In genomic region chr10:15310776-15311175, GRCh38 we compare ENCODE assay signal across 15 cellular contexts.
DNase-seq lines count a peak whose midpoint lies in the region; ATAC-seq and TF ChIP-seq lines count a peak whose summit lies in the region.
"Had no signal": no experiment of that assay in that cellular context is flagged by ENCODE, and none has a peak within 500 bp of the region (broad histone marks: within the 10 kb centered on the region; RNA-seq: fewer than 3 reads in every experiment).

No MANE protein-coding gene starts in this region.

- H3K4me3 ChIP-seq in dorsolateral prefrontal cortex, result no peak overlapping the region
- no peak overlapping the region for H3K4me3 ChIP-seq in neuronal stem cell (ENCODE audit: low read length in 2 of 2)
- no peak overlapping the region for H3K4me3 ChIP-seq in colonic mucosa
- H3K4me3 ChIP-seq: BLaER1 treated with 17β-estradiol and CSF1 and Interleukin-3, amounts not matched to agents 10 nM and 100 nM; GM12878 had no signal

- TF ChIP-seq CTCF in H9 (conservative IDR thresholded peaks at IDR 0.05) (no peak), dorsolateral prefrontal cortex (IDR thresholded peaks at IDR 0.05 in 54 of 56, conservative IDR thresholded peaks at IDR 0.05 in 2 of 56; ENCODE audit: low read depth in 1 of 56, partially characterized antibody in 56 of 56) (no peak), osteocyte (IDR thresholded peaks at IDR 0.05) (no peak), colonic mucosa (IDR thresholded peaks at IDR 0.05) (no peak)

- H3K27me3 Mint-ChIP-seq in H9 (ENCODE audit: low read depth) (no peaks in the 10 kb centered on the region), osteocyte (ENCODE audit: unreplicated experiment) (no peaks in the 10 kb centered on the region)
- H3K27me3 Mint-ChIP-seq: CD4-positive, alpha-beta T cell had no signal

- no peaks in the 10 kb centered on the region for H3K23me2 ChIP-seq in H9 (ENCODE audit: insufficient read length, low read depth, low read length, poor library complexity, severe bottlenecking)

- H3K4me3 Mint-ChIP-seq in H9 (no peak overlapping the region), osteocyte (ENCODE audit: unreplicated experiment) (no peak overlapping the region)
- H3K4me3 Mint-ChIP-seq: CD4-positive, alpha-beta T cell; IgD-negative memory B cell had no signal

- H3K9me3 ChIP-seq in H9 (ENCODE audit: control insufficient read depth, low read depth, low read length) (no peaks in the 10 kb centered on the region), neuronal stem cell (replicated peaks in 1 of 2; ENCODE audit: control insufficient read depth in 2 of 2, insufficient read depth in 1 of 2, low read depth in 1 of 2, low read length in 2 of 2) (peaks cover 0 to 1% of the 10 kb centered on the region in 2 donors), colonic mucosa (no peaks in the 10 kb centered on the region)

- H3K36me3 ChIP-seq in neuronal stem cell (replicated peaks in 1 of 2; ENCODE audit: control insufficient read depth in 2 of 2, insufficient read depth in 2 of 2, low read length in 2 of 2), result peaks cover 2 to 3% of the 10 kb centered on the region in 2 donors
- no peaks in the 10 kb centered on the region for H3K36me3 ChIP-seq in colonic mucosa

- H4K8ac ChIP-seq in H9 (replicated peaks; ENCODE audit: insufficient read length, low read depth, low read length), result no peak overlapping the region
- no peak overlapping the region for H4K8ac ChIP-seq in neuronal stem cell (ENCODE audit: low read depth, low read length)

- H3K23ac ChIP-seq in H9 (ENCODE audit: insufficient read length, low read depth, low read length) (no peak overlapping the region), neuronal stem cell (ENCODE audit: low read depth, low read length, poor library complexity) (no peak overlapping the region)

- H2AK5ac ChIP-seq in H9 (ENCODE audit: insufficient read length, low read length) (no peak overlapping the region), neuronal stem cell (ENCODE audit: low read depth, low read length) (no peak overlapping the region)

- DNase-seq in H9, result no peak
- no peak for DNase-seq in dorsolateral prefrontal cortex
- DNase-seq in neuronal stem cell (ENCODE audit: low spot score), result no peak
- no peak for DNase-seq in osteocyte (ENCODE audit: extremely low spot score, unreplicated experiment)
- DNase-seq in colonic mucosa, result no peak
- DNase-seq: ACHN; CD4-positive, alpha-beta T cell; DMS79 had no signal

- H3K27me3 ChIP-seq in H9 (ENCODE audit: insufficient read depth, low read length) (no peaks in the 10 kb centered on the region), dorsolateral prefrontal cortex (no peaks in the 10 kb centered on the region), neuronal stem cell (ENCODE audit: control insufficient read depth in 3 of 3, insufficient read depth in 3 of 3, low read depth in 1 of 3, low read length in 3 of 3) (no peaks in the 10 kb centered on the region), colonic mucosa (no peaks in the 10 kb centered on the region)
- H3K27me3 ChIP-seq: BLaER1 treated with 17β-estradiol and CSF1 and Interleukin-3, amounts not matched to agents 10 nM and 100 nM had no signal

- no CpG with 5 or more reads among the region's 4 CpGs for WGBS in H9 (ENCODE audit: extremely low coverage, insufficient read length, low lambda C conversion rate)
- no CpG with 5 or more reads among the region's 4 CpGs for WGBS in neuronal stem cell (ENCODE audit: extremely low coverage in 2 of 2, insufficient read length in 2 of 2, insufficient replicate concordance in 1 of 2), 2 donors

- H3K36me3 Mint-ChIP-seq in H9 (ENCODE audit: insufficient read depth in 1 of 3, low read depth in 3 of 3), result no peaks in the 10 kb centered on the region
- no peaks in the 10 kb centered on the region for H3K36me3 Mint-ChIP-seq in osteocyte (ENCODE audit: unreplicated experiment)
- H3K36me3 Mint-ChIP-seq: IgD-negative memory B cell had no signal

- no peak overlapping the region for H3K18ac ChIP-seq in H9 (ENCODE audit: insufficient read length, low read depth, low read length)
- peak overlapping the region; percentile 27 for H3K18ac ChIP-seq in neuronal stem cell (ENCODE audit: low read length)

- intact Hi-C loops in dorsolateral prefrontal cortex (cut with DNase I), result loop anchor here (5.0 kb wide), 4 partner anchors 37 to 58 kb away; no protein-coding TSS in a partner anchor
- intact Hi-C loops in colonic mucosa (cut with DNase I), result no loop called here

- H2BK12ac ChIP-seq in H9 (ENCODE audit: insufficient read length, low read depth, low read length) (no peak overlapping the region), neuronal stem cell (ENCODE audit: low read length) (no peak overlapping the region)

- H3K14ac ChIP-seq in H9 (ENCODE audit: insufficient read depth, low read length), result no peak overlapping the region
- H3K14ac ChIP-seq in neuronal stem cell (ENCODE audit: low read length), result no peak overlapping the region

- no peaks in the 10 kb centered on the region for H4K20me1 ChIP-seq in H9 (ENCODE audit: control insufficient read depth, insufficient read depth, insufficient read length)

- H3K9ac ChIP-seq in H9 (ENCODE audit: extremely low read depth, insufficient read length, low read length) (no peak overlapping the region), neuronal stem cell (ENCODE audit: low read depth, low read length, poor library complexity) (no peak overlapping the region), colonic mucosa (ENCODE audit: low read depth in 2 of 2, low read length in 2 of 2) (no peak overlapping the region)
- H3K9ac ChIP-seq: BLaER1 treated with 17β-estradiol and CSF1 and Interleukin-3, amounts not matched to agents 10 nM and 100 nM had no signal

- no peak overlapping the region for H3K56ac ChIP-seq in H9 (ENCODE audit: insufficient read length, low read depth, low read length)

- ATAC-seq in HG03378 (IDR thresholded peaks at IDR 0.05; ENCODE audit: unreplicated experiment) (no peak), GM19397 (IDR thresholded peaks at IDR 0.05; ENCODE audit: unreplicated experiment) (no peak)
- ATAC-seq: GM12878, HCT116 had no signal

- H3K79me1 ChIP-seq in H9 (ENCODE audit: insufficient read depth, low read depth, low read length, poor library complexity, severe bottlenecking) (no peaks in the 10 kb centered on the region), neuronal stem cell (ENCODE audit: low read depth, low read length) (peaks cover 2% of the 10 kb centered on the region)

- no peak overlapping the region for H4K5ac ChIP-seq in H9 (ENCODE audit: insufficient read length, low read depth, low read length)

- H3K9me3 Mint-ChIP-seq in H9 (no peaks in the 10 kb centered on the region; a peak in 1 of 5 replicates), osteocyte (ENCODE audit: unreplicated experiment) (no peaks in the 10 kb centered on the region)
- H3K9me3 Mint-ChIP-seq: CD4-positive, alpha-beta T cell had no signal

- H3K79me2 ChIP-seq in H9 (ENCODE audit: insufficient read depth, low read length), result no peaks in the 10 kb centered on the region

- H3T11ph ChIP-seq in H9 (ENCODE audit: low read length), result no peak overlapping the region

- peaks cover 2% of the 10 kb centered on the region; the same call in 1 of the 2 replicates for H3K4me1 ChIP-seq in H9 (ENCODE audit: insufficient read depth, low read length)
- H3K4me1 ChIP-seq in neuronal stem cell (ENCODE audit: control insufficient read depth in 2 of 2, insufficient read depth in 1 of 2, low read depth in 1 of 2, low read length in 2 of 2), result peaks cover 7% of the 10 kb centered on the region in 2 donors
- H3K4me1 ChIP-seq in colonic mucosa, result no peaks in the 10 kb centered on the region

- H3K4me2 ChIP-seq in H9 (ENCODE audit: insufficient read depth, insufficient read length, low read length), result no peak overlapping the region
- no peak overlapping the region for H3K4me2 ChIP-seq in neuronal stem cell (ENCODE audit: insufficient read depth, low read length, poor library complexity, severe bottlenecking)
- H3K4me2 ChIP-seq: BLaER1 treated with 17β-estradiol and CSF1 and Interleukin-3, amounts not matched to agents 10 nM and 100 nM had no signal

- no peak overlapping the region for H2AFZ ChIP-seq in H9 (ENCODE audit: low read length)
- no peak overlapping the region for H2AFZ ChIP-seq in neuronal stem cell (ENCODE audit: low read length)

- H3K4me1 Mint-ChIP-seq in H9, result peaks cover 35 to 50% of the 10 kb centered on the region in 2 experiments
- peaks cover 26% of the 10 kb centered on the region for H3K4me1 Mint-ChIP-seq in osteocyte (ENCODE audit: unreplicated experiment)

- no peak overlapping the region for H2BK5ac ChIP-seq in H9 (ENCODE audit: insufficient read length, low read length)
- no peak overlapping the region for H2BK5ac ChIP-seq in neuronal stem cell (ENCODE audit: low read length)

- no peak overlapping the region for H3K27ac ChIP-seq in H9 (ENCODE audit: insufficient read length, low read depth, low read length)
- H3K27ac ChIP-seq in angular gyrus (ENCODE audit: low read depth, low read length), result peak overlapping the region; percentile 55
- peak overlapping the region in 53 of 59 donors; percentile 20 to 99 (median 93) for H3K27ac ChIP-seq in dorsolateral prefrontal cortex
- H3K27ac ChIP-seq in neuronal stem cell (replicated peaks; ENCODE audit: low read length), result no peak overlapping the region
- no peak overlapping the region for H3K27ac ChIP-seq in colonic mucosa
- H3K27ac ChIP-seq: BLaER1 treated with 17β-estradiol and CSF1 and Interleukin-3, amounts not matched to agents 10 nM and 100 nM had no signal

- no peak overlapping the region for H2BK15ac ChIP-seq in H9 (ENCODE audit: low read depth, low read length)
- H2BK15ac ChIP-seq in neuronal stem cell (ENCODE audit: low read length), result no peak overlapping the region

- H4K91ac ChIP-seq in H9 (ENCODE audit: insufficient read length, low read depth, low read length) (no peak overlapping the region), neuronal stem cell (ENCODE audit: low read depth, low read length, poor library complexity) (no peak overlapping the region)

- H2BK120ac ChIP-seq in H9 (ENCODE audit: low read depth, low read length, poor library complexity, severe bottlenecking), result no peak overlapping the region
- no peak overlapping the region for H2BK120ac ChIP-seq in neuronal stem cell (ENCODE audit: low read depth, low read length)

- peak overlapping the region in 2 of 3 experiments; percentile 77 to 97; a peak in 2 of 7 replicates for H3K27ac Mint-ChIP-seq in H9
- H3K27ac Mint-ChIP-seq in osteocyte (ENCODE audit: unreplicated experiment), result no peak overlapping the region
- H3K27ac Mint-ChIP-seq: CD4-positive, alpha-beta T cell; IgD-negative memory B cell had no signal

- no peak overlapping the region for H3K4ac ChIP-seq in H9 (ENCODE audit: low read depth, low read length)
- H3K4ac ChIP-seq in neuronal stem cell (ENCODE audit: low read length), result no peak overlapping the region

- H2BK20ac ChIP-seq in H9 (ENCODE audit: low read depth, low read length, poor library complexity, severe bottlenecking), result no peak overlapping the region

Comparison
In these comparisons a context has a peak if more than half of its experiments do, and no peak if none do; other contexts are left out.
1. H3K27ac ChIP-seq: peak in angular gyrus (single experiment) and dorsolateral prefrontal cortex (53 of 59); none in H9 (single experiment), neuronal stem cell (single experiment) and colonic mucosa (single experiment).